In genomic region chr17:9911089-9911488, GRCh38 we compare ENCODE assay signal across 29 cellular contexts. TPM values are rescaled to one million over a fixed set of nuclear protein-coding genes. Genes with fewer than 3 reads are reported as not detected.
"Had no signal": no experiment of that assay in that cellular context is flagged by ENCODE, and none has a peak within 500 bp of the region (broad histone marks: within the 10 kb centered on the region; RNA-seq: fewer than 3 reads in every experiment).

No MANE protein-coding gene starts in this region.

- H3K9me3 ChIP-seq: ascending aorta, body of pancreas, MG63, Peyer's patch had no signal

- H3K27ac ChIP-seq: ascending aorta, body of pancreas, Peyer's patch, RWPE1 had no signal

- H3K27me3 Mint-ChIP-seq: activated CD8-positive, alpha-beta memory T cell treated with anti-CD3 and anti-CD28 coated beads, Interleukin-2, amount 10 ng/mL, durations not matched to agents 7 days and 5 days; activated naive CD4-positive, alpha-beta T cell treated with anti-CD3 and anti-CD28 coated beads, Interleukin-2, amount 10 ng/mL, durations not matched to agents 7 days and 5 days; activated T-cell treated with anti-CD3 and anti-CD28 coated beads, Interleukin-2, amount 50 U/mL, for 24 hours had no signal

- DNase-seq: activated CD4-positive, alpha-beta T cell treated with anti-CD3 and anti-CD28 coated beads for 48 hours; activated CD4-positive, alpha-beta T cell treated with anti-CD3 and anti-CD28 coated beads, Interleukin-2, amount 50 U/mL, for 4 hours; activated CD4-positive, CD25-positive, alpha-beta regulatory T cell treated with anti-CD3 and anti-CD28 coated beads, Interleukin-2, amount 50 U/mL, for 72 hours; activated CD8-positive, alpha-beta memory T cell treated with anti-CD3 and anti-CD28 coated beads, Interleukin-2, amount 10 ng/mL, durations not matched to agents 7 days and 5 days; activated gamma-delta T cell; activated naive CD4-positive, alpha-beta T cell treated with anti-CD3 and anti-CD28 coated beads, Interleukin-2, amount 10 ng/mL, durations not matched to agents 7 days and 5 days; activated naive CD8-positive, alpha-beta T cell treated with anti-CD3 and anti-CD28 coated beads for 36 hours; activated T-cell treated with anti-CD3 and anti-CD28 coated beads, Interleukin-2, amount 50 U/mL, for 24 hours; body of pancreas; MG63; MV-4-11; NCI-H1105; NCI-H1436 treated with DMSO at 0.1 percent for 48 hours; NCI-H187; NCI-H2081; NCI-H510A treated with DMSO at 0.1 percent for 48 hours; NCI-H69; NK-92 treated with Interleukin-12 subunit alpha and Interleukin-12 subunit beta, amount 100 ng/mL, for 24 hours; OCI-M1; Peyer's patch; SHP77 treated with DMSO at 0.1 percent for 48 hours; T-helper 9 cell had no signal

- H3K36me3 ChIP-seq: ascending aorta, MG63 had no signal

- H3K4me1 Mint-ChIP-seq: activated CD8-positive, alpha-beta memory T cell treated with anti-CD3 and anti-CD28 coated beads, Interleukin-2, amount 10 ng/mL, durations not matched to agents 7 days and 5 days; activated naive CD4-positive, alpha-beta T cell treated with anti-CD3 and anti-CD28 coated beads, Interleukin-2, amount 10 ng/mL, durations not matched to agents 7 days and 5 days; activated naive CD8-positive, alpha-beta T cell treated with anti-CD3 and anti-CD28 coated beads for 36 hours had no signal

- H3K27me3 ChIP-seq: ascending aorta, body of pancreas, MG63, Peyer's patch had no signal

- H3K9me3 Mint-ChIP-seq: activated naive CD4-positive, alpha-beta T cell treated with anti-CD3 and anti-CD28 coated beads, Interleukin-2, amount 10 ng/mL, durations not matched to agents 7 days and 5 days; activated naive CD8-positive, alpha-beta T cell treated with anti-CD3 and anti-CD28 coated beads for 36 hours; activated T-cell treated with anti-CD3 and anti-CD28 coated beads, Interleukin-2, amount 50 U/mL, for 24 hours; activated T-helper 1 cell treated with anti-CD3 and anti-CD28 coated beads, Interleukin-12 subunit alpha, Interleukin-12 subunit beta, Interleukin-2, Interleukin-4 antibody, amounts not matched to agents 30 ng/mL and 10 ng/mL and 1 ng/mL, durations not matched to agents 14 hours and 24 hours and 36 hours; T-helper 1 cell treated with Interleukin-12 subunit alpha and Interleukin-12 subunit beta and Interleukin-4 antibody, amounts not matched to agents 30 μg/mL and 1 μg/mL, for 36 hours; WTC11 had no signal

- H3K4me1 ChIP-seq: ascending aorta, body of pancreas, Peyer's patch had no signal

- H3K27ac Mint-ChIP-seq: activated CD8-positive, alpha-beta memory T cell treated with anti-CD3 and anti-CD28 coated beads, Interleukin-2, amount 10 ng/mL, durations not matched to agents 7 days and 5 days; activated naive CD4-positive, alpha-beta T cell treated with anti-CD3 and anti-CD28 coated beads, Interleukin-2, amount 10 ng/mL, durations not matched to agents 7 days and 5 days; activated naive CD8-positive, alpha-beta T cell treated with anti-CD3 and anti-CD28 coated beads for 36 hours; activated T-cell treated with anti-CD3 and anti-CD28 coated beads, Interleukin-2, amount 50 U/mL, for 24 hours; activated T-helper 1 cell treated with anti-CD3 and anti-CD28 coated beads, Interleukin-12 subunit alpha, Interleukin-12 subunit beta, Interleukin-2, Interleukin-4 antibody, amounts not matched to agents 30 ng/mL and 10 ng/mL and 1 ng/mL, durations not matched to agents 14 hours and 24 hours and 36 hours; T-helper 1 cell treated with Interleukin-12 subunit alpha and Interleukin-12 subunit beta and Interleukin-4 antibody, amounts not matched to agents 30 μg/mL and 1 μg/mL, for 36 hours; WTC11 had no signal

- H3K36me3 Mint-ChIP-seq: activated CD8-positive, alpha-beta memory T cell treated with anti-CD3 and anti-CD28 coated beads, Interleukin-2, amount 10 ng/mL, durations not matched to agents 7 days and 5 days; activated naive CD4-positive, alpha-beta T cell treated with anti-CD3 and anti-CD28 coated beads, Interleukin-2, amount 10 ng/mL, durations not matched to agents 7 days and 5 days; activated naive CD8-positive, alpha-beta T cell treated with anti-CD3 and anti-CD28 coated beads for 36 hours; WTC11 had no signal

- H3K4me3 ChIP-seq: ascending aorta, body of pancreas, MG63, Peyer's patch had no signal

- ATAC-seq: activated CD8-positive, alpha-beta memory T cell treated with anti-CD3 and anti-CD28 coated beads, Interleukin-2, amount 10 ng/mL, durations not matched to agents 7 days and 5 days; body of pancreas; WTC11 had no signal

- FAIRE-seq: bronchial epithelial cell had no signal

- H3K4me3 Mint-ChIP-seq: activated CD8-positive, alpha-beta memory T cell treated with anti-CD3 and anti-CD28 coated beads, Interleukin-2, amount 10 ng/mL, durations not matched to agents 7 days and 5 days; activated naive CD4-positive, alpha-beta T cell treated with anti-CD3 and anti-CD28 coated beads, Interleukin-2, amount 10 ng/mL, durations not matched to agents 7 days and 5 days; activated naive CD8-positive, alpha-beta T cell treated with anti-CD3 and anti-CD28 coated beads for 36 hours; activated T-cell treated with anti-CD3 and anti-CD28 coated beads, Interleukin-2, amount 50 U/mL, for 24 hours; activated T-helper 1 cell treated with anti-CD3 and anti-CD28 coated beads, Interleukin-12 subunit alpha, Interleukin-12 subunit beta, Interleukin-2, Interleukin-4 antibody, amounts not matched to agents 30 ng/mL and 10 ng/mL and 1 ng/mL, durations not matched to agents 14 hours and 24 hours and 36 hours; T-helper 1 cell treated with Interleukin-12 subunit alpha and Interleukin-12 subunit beta and Interleukin-4 antibody, amounts not matched to agents 30 μg/mL and 1 μg/mL, for 36 hours; WTC11 had no signal

RNA-seq across cellular contexts. Expression of gene RCVRN, which starts 6.0 kb away (rescaled TPM):
- total RNA-seq: activated CD8-positive, alpha-beta memory T cell treated with anti-CD3 and anti-CD28 coated beads, Interleukin-2, amount 10 ng/mL, durations not matched to agents 7 days and 5 days; activated naive CD8-positive, alpha-beta T cell treated with anti-CD3 and anti-CD28 coated beads for 36 hours; activated T-helper 1 cell treated with anti-CD3 and anti-CD28 coated beads, Interleukin-12 subunit alpha, Interleukin-12 subunit beta, Interleukin-2, Interleukin-4 antibody, amounts not matched to agents 30 ng/mL and 10 ng/mL and 1 ng/mL, durations not matched to agents 14 hours and 24 hours and 36 hours; ascending aorta; body of pancreas; bronchial epithelial cell; Peyer's patch; SK-MEL-5; WTC11 had no signal
